ENCODE assay signal across 1 cellular context in the genomic region with DNA sequence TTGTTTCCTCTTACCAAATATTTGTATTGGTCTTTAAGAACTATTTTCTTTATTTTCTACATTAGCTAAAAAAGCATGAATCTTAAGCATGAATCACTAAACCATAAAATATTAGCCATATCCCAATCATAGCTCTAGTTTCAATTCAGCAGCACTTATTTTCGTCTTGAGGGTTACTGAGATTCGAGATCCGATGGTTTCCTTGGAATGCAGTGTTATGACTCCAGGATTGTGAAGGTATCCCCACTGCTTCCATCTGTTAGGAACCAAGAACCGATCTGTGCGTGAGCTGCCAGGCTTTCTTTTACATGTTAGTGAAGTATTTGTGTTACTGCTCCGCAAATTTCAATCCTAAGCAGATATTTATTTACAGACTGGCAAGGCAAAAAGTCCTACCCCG.
TF ChIP-seq lines count a peak whose summit lies in the region.

No MANE protein-coding gene starts in this region.

TF ChIP-seq in GM23338, 12 proteins besides CTCF, POLR2A, EP300 and RAD21:
- TF ChIP-seq, protein P1, sequence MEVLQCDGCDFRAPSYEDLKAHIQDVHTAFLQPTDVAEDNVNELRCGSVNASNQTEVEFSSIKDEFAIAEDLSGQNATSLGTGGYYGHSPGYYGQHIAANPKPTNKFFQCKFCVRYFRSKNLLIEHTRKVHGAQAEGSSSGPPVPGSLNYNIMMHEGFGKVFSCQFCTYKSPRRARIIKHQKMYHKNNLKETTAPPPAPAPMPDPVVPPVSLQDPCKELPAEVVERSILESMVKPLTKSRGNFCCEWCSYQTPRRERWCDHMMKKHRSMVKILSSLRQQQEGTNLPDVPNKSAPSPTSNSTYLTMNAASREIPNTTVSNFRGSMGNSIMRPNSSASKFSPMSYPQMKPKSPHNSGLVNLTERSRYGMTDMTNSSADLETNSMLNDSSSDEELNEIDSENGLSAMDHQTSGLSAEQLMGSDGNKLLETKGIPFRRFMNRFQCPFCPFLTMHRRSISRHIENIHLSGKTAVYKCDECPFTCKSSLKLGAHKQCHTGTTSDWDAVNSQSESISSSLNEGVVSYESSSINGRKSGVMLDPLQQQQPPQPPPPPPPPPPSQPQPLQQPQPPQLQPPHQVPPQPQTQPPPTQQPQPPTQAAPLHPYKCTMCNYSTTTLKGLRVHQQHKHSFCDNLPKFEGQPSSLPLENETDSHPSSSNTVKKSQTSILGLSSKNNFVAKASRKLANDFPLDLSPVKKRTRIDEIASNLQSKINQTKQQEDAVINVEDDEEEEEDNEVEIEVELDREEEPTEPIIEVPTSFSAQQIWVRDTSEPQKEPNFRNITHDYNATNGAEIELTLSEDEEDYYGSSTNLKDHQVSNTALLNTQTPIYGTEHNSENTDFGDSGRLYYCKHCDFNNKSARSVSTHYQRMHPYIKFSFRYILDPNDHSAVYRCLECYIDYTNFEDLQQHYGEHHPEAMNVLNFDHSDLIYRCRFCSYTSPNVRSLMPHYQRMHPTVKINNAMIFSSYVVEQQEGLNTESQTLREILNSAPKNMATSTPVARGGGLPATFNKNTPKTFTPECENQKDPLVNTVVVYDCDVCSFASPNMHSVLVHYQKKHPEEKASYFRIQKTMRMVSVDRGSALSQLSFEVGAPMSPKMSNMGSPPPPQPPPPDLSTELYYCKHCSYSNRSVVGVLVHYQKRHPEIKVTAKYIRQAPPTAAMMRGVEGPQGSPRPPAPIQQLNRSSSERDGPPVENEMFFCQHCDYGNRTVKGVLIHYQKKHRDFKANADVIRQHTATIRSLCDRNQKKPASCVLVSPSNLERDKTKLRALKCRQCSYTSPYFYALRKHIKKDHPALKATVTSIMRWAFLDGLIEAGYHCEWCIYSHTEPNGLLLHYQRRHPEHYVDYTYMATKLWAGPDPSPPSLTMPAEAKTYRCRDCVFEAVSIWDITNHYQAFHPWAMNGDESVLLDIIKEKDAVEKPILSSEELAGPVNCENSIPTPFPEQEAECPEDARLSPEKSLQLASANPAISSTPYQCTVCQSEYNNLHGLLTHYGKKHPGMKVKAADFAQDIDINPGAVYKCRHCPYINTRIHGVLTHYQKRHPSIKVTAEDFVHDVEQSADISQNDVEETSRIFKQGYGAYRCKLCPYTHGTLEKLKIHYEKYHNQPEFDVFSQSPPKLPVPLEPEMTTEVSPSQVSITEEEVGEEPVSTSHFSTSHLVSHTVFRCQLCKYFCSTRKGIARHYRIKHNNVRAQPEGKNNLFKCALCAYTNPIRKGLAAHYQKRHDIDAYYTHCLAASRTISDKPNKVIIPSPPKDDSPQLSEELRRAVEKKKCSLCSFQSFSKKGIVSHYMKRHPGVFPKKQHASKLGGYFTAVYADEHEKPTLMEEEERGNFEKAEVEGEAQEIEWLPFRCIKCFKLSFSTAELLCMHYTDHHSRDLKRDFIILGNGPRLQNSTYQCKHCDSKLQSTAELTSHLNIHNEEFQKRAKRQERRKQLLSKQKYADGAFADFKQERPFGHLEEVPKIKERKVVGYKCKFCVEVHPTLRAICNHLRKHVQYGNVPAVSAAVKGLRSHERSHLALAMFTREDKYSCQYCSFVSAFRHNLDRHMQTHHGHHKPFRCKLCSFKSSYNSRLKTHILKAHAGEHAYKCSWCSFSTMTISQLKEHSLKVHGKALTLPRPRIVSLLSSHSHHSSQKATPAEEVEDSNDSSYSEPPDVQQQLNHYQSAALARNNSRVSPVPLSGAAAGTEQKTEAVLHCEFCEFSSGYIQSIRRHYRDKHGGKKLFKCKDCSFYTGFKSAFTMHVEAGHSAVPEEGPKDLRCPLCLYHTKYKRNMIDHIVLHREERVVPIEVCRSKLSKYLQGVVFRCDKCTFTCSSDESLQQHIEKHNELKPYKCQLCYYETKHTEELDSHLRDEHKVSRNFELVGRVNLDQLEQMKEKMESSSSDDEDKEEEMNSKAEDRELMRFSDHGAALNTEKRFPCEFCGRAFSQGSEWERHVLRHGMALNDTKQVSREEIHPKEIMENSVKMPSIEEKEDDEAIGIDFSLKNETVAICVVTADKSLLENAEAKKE (CRISPR knock-in tag; IDR thresholded peaks at IDR 0.05): no peak
- TF ChIP-seq, protein P2, sequence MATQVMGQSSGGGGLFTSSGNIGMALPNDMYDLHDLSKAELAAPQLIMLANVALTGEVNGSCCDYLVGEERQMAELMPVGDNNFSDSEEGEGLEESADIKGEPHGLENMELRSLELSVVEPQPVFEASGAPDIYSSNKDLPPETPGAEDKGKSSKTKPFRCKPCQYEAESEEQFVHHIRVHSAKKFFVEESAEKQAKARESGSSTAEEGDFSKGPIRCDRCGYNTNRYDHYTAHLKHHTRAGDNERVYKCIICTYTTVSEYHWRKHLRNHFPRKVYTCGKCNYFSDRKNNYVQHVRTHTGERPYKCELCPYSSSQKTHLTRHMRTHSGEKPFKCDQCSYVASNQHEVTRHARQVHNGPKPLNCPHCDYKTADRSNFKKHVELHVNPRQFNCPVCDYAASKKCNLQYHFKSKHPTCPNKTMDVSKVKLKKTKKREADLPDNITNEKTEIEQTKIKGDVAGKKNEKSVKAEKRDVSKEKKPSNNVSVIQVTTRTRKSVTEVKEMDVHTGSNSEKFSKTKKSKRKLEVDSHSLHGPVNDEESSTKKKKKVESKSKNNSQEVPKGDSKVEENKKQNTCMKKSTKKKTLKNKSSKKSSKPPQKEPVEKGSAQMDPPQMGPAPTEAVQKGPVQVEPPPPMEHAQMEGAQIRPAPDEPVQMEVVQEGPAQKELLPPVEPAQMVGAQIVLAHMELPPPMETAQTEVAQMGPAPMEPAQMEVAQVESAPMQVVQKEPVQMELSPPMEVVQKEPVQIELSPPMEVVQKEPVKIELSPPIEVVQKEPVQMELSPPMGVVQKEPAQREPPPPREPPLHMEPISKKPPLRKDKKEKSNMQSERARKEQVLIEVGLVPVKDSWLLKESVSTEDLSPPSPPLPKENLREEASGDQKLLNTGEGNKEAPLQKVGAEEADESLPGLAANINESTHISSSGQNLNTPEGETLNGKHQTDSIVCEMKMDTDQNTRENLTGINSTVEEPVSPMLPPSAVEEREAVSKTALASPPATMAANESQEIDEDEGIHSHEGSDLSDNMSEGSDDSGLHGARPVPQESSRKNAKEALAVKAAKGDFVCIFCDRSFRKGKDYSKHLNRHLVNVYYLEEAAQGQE (IDR thresholded peaks at IDR 0.05; ENCODE audit: unreplicated experiment): no peak
- TF ChIP-seq EZH2 (IDR thresholded peaks at IDR 0.05; ENCODE audit: low read depth, unreplicated experiment) (no peak), POLR2AphosphoS5 (IDR thresholded peaks at IDR 0.05; ENCODE audit: low read depth) (no peak), CREB1 (CRISPR knock-in tag; IDR thresholded peaks at IDR 0.05; ENCODE audit: low read depth) (no peak), EZH2phosphoT487 (IDR thresholded peaks at IDR 0.05; ENCODE audit: unreplicated experiment) (no peak), NANOG (IDR thresholded peaks at IDR 0.05; ENCODE audit: borderline replicate concordance) (no peak), ZNF114 (CRISPR knock-in tag; IDR thresholded peaks at IDR 0.05) (no peak), ZNF331 (CRISPR knock-in tag; IDR thresholded peaks at IDR 0.05; ENCODE audit: low read depth) (no peak)
- TF ChIP-seq, protein P3, sequence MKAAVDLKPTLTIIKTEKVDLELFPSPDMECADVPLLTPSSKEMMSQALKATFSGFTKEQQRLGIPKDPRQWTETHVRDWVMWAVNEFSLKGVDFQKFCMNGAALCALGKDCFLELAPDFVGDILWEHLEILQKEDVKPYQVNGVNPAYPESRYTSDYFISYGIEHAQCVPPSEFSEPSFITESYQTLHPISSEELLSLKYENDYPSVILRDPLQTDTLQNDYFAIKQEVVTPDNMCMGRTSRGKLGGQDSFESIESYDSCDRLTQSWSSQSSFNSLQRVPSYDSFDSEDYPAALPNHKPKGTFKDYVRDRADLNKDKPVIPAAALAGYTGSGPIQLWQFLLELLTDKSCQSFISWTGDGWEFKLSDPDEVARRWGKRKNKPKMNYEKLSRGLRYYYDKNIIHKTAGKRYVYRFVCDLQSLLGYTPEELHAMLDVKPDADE (IDR thresholded peaks at IDR 0.05): no peak
